Comparison of ENCODE assay signal across 8 cellular contexts in genomic region chr2:165793779-165794519, GRCh38. TPM values are rescaled to one million over a fixed set of nuclear protein-coding genes. Genes with fewer than 3 reads are reported as not detected.
DNase-seq lines count a peak whose midpoint lies in the region; ATAC-seq and TF ChIP-seq lines count a peak whose summit lies in the region.

TSS of gene GALNT3 (minus strand) at chr2:165794247. CDS start at chr2:165770700, 23,547 bp downstream.

- H3K27ac ChIP-seq in A673 (ENCODE audit: low read depth, low read length, poor library complexity, severe bottlenecking) (no peak within 1 kb of the TSS), heart right ventricle (peak within 1 kb of the TSS in 1 of 10 donors; percentile 83)

- no TSS peak for BruUV-seq in A673 (replicated peaks; lab: Mats Ljungman, UMichigan)

- peaks cover 12% of the 10 kb centered on the region for H3K4me1 Mint-ChIP-seq in progenitor cell of endocrine pancreas (ENCODE audit: low read depth)

- H3K36me3 Mint-ChIP-seq in progenitor cell of endocrine pancreas (ENCODE audit: insufficient read depth): peaks cover 2% of the 10 kb centered on the region

- intact Hi-C loops in A673 (cut with micrococcal nuclease; ENCODE audit: unreplicated experiment) (no loop called here), heart right ventricle (cut with DNase I) (no loop called here)

- H3K4me3 ChIP-seq in A673 (ENCODE audit: low read depth, low read length, poor library complexity, severe bottlenecking) (peak within 1 kb of the TSS; percentile 65), heart right ventricle (peak within 1 kb of the TSS; percentile 29 to 70 (median 50))

- ATAC-seq in GM18867 (IDR thresholded peaks at IDR 0.05; ENCODE audit: unreplicated experiment) (peak; percentile 37), HG03095 (IDR thresholded peaks at IDR 0.05; ENCODE audit: unreplicated experiment) (peak; percentile 25), heart right ventricle (peak in 7 of 8 donors; percentile 14 to 65 (median 46))

- POLR2A ChIA-PET in A673 (lab: Charles Lee; ENCODE audit: low non-redundant PET): no interaction called here

- H3K27me3 ChIP-seq in A673 (replicated peaks; ENCODE audit: insufficient read depth, low read depth, low read length, poor library complexity) (no peaks in the 10 kb centered on the region), heart right ventricle (peaks cover 16 to 43% (median 36%) of the 10 kb centered on the region in 7 donors)

- 0 to 2% methylated on average over 61 to 70 of the region's 70 CpGs for WGBS in heart right ventricle, 2 donors

- H3K27ac Mint-ChIP-seq in progenitor cell of endocrine pancreas: peak within 1 kb of the TSS; percentile 96

- H3K4me3 Mint-ChIP-seq in progenitor cell of endocrine pancreas (ENCODE audit: low read depth): peak within 1 kb of the TSS; percentile 99

- H3K4me1 ChIP-seq in A673 (ENCODE audit: insufficient read depth, low read length, poor library complexity, severe bottlenecking) (no peaks in the 10 kb centered on the region), heart right ventricle (peaks cover 5 to 24% (median 16%) of the 10 kb centered on the region in 9 donors)

- peak; percentile 48 for DNase-seq in A673 (ENCODE audit: low spot score)
- DNase-seq in NCI-H526 treated with DMSO at 0.1 percent for 48 hours (lab: John Stamatoyannopoulos, UW): peak; percentile 82
- DNase-seq in activated naive CD4-positive, alpha-beta T cell treated with anti-CD3 and anti-CD28 coated beads, Interleukin-2, amount 50 U/mL, for 16 hours: peak; percentile 26
- peak; percentile 4 to 23 for DNase-seq in heart right ventricle
- DNase-seq in progenitor cell of endocrine pancreas (ENCODE audit: low spot score, unreplicated experiment): peak; percentile 91
- no peak for DNase-seq in superior temporal gyrus (ENCODE audit: extremely low spot score)

- CTCF ChIA-PET in A673 (lab: Charles Lee): no interaction called here

- H3K36me3 ChIP-seq in A673 (ENCODE audit: insufficient read depth, low read length, poor library complexity, severe bottlenecking) (no peaks in the 10 kb centered on the region), heart right ventricle (no peaks in the 10 kb centered on the region)

- TF ChIP-seq CTCF in A673 (conservative IDR thresholded peaks at IDR 0.05; ENCODE audit: low read depth, low read length) (no peak), heart right ventricle (IDR thresholded peaks at IDR 0.05) (no peak), progenitor cell of endocrine pancreas (IDR thresholded peaks at IDR 0.05; ENCODE audit: unreplicated experiment) (peak; percentile 6)

- H3K9me3 ChIP-seq in A673 (ENCODE audit: low read depth, low read length, poor library complexity, severe bottlenecking) (no peaks in the 10 kb centered on the region), heart right ventricle (no peaks in the 10 kb centered on the region)

- H3K9me3 Mint-ChIP-seq in progenitor cell of endocrine pancreas (ENCODE audit: low read depth): no peaks in the 10 kb centered on the region

- H3K27me3 Mint-ChIP-seq in progenitor cell of endocrine pancreas: peaks cover 21% of the 10 kb centered on the region

RNA-seq across cellular contexts. Expression of gene GALNT3, which starts in this region (rescaled TPM):
- total RNA-seq in A673 (2021) (2.5 and 4.6 TPM in 2 replicates), heart right ventricle (under 1 TPM in 8 of 10 donors, not detected in 2; 0.13 to 0.56 (median 0.27) TPM), progenitor cell of endocrine pancreas (18.4 and 20.2 TPM in 2 replicates)
- polyA plus RNA-seq in heart right ventricle: 1 to 10 TPM in 1 of 2 donors, under 1 TPM in 1; 0.16 to 1.1 TPM
